ENCODE assay signal across 1 cellular context in genomic region chrX:24364326-24364725, GRCh38.
TF ChIP-seq lines count a peak whose summit lies in the region.

No MANE protein-coding gene starts in this region.

TF ChIP-seq in H1, 55 proteins besides CTCF, POLR2A, EP300 and RAD21 (continued from another document):
- TF ChIP-seq USF2 (IDR thresholded peaks at IDR 0.05; ENCODE audit: low read length) (no peak), SIRT6 (IDR thresholded peaks at IDR 0.05; ENCODE audit: low read length) (no peak), SRF (IDR thresholded peaks at IDR 0.05; ENCODE audit: low read depth, low read length) (no peak), TEAD4 (IDR thresholded peaks at IDR 0.05; ENCODE audit: low read depth, low read length) (no peak), JUN (IDR thresholded peaks at IDR 0.05; ENCODE audit: low read depth, low read length) (no peak), TBP (IDR thresholded peaks at IDR 0.05; ENCODE audit: low read depth, low read length) (no peak), CTBP2 (IDR thresholded peaks at IDR 0.05; ENCODE audit: borderline replicate concordance, insufficient read depth, insufficient read length, low read length) (no peak), KDM4A (IDR thresholded peaks at IDR 0.05; ENCODE audit: low read depth, low read length, severe bottlenecking) (no peak)
